Comparison of ENCODE assay signal across 8 cellular contexts in genomic region chr6:41901882-41902519, GRCh38. TPM values are rescaled to one million over a fixed set of nuclear protein-coding genes. Genes with fewer than 3 reads are reported as not detected.
A peak's percentile ranks its signal among the peaks of the same experiment; 100 is the strongest.
DNase-seq lines count a peak whose midpoint lies in the region; ATAC-seq, FAIRE-seq and TF ChIP-seq lines count a peak whose summit lies in the region.

No MANE protein-coding gene starts in this region.

- H3K36me3 ChIP-seq in endothelial cell of umbilical vein (ENCODE audit: control insufficient read depth in 2 of 2, extremely low read depth in 1 of 2, insufficient read depth in 2 of 2, low read length in 2 of 2), result peaks cover 4 to 11% of the 10 kb centered on the region in 2 experiments

- DNase-seq in HCEC 1CT (peak; percentile 34), endothelial cell of umbilical vein (ENCODE audit: low read depth, low spot score) (no peak), coronary artery (ENCODE audit: low spot score) (no peak)
- DNase-seq in activated CD4-positive, alpha-beta T cell treated with anti-CD3 and anti-CD28 coated beads for 4 hours, result peak; percentile 53 to 72
- DNase-seq in stimulated activated CD4-positive, alpha-beta T cell treated with anti-CD3 and anti-CD28 coated beads, Interleukin-4, amount 100 ng/mL, for 24 hours, result peak; percentile 67

- TF ChIP-seq CTCF in 22Rv1 (IDR thresholded peaks at IDR 0.05) (peak; percentile 52), endothelial cell of umbilical vein (IDR thresholded peaks at IDR 0.05; ENCODE audit: extremely low read depth in 1 of 2, insufficient read depth in 1 of 2, low read depth in 1 of 2, low read length in 2 of 2) (peak; percentile 19 to 30), coronary artery (IDR thresholded peaks at IDR 0.05) (no peak)

- no peaks in the 10 kb centered on the region for H4K20me1 ChIP-seq in endothelial cell of umbilical vein (replicated peaks; ENCODE audit: control insufficient read depth, extremely low read depth, insufficient read depth, low read length)

- H3K4me3 ChIP-seq in endothelial cell of umbilical vein (replicated peaks in 1 of 3; ENCODE audit: insufficient read depth in 1 of 3, low read depth in 1 of 3, low read length in 3 of 3) (no peak overlapping the region), coronary artery (no peak overlapping the region)

- no peaks in the 10 kb centered on the region for H3K79me2 ChIP-seq in endothelial cell of umbilical vein (ENCODE audit: control insufficient read depth, insufficient read depth, low read length)

- no peak for ATAC-seq in GM18498 (IDR thresholded peaks at IDR 0.05; ENCODE audit: unreplicated experiment)
- no peak for ATAC-seq in GM18873 (IDR thresholded peaks at IDR 0.05; ENCODE audit: low FRiP score, unreplicated experiment)

- dilution Hi-C loops in endothelial cell of umbilical vein (cut with MboI; ENCODE audit: extremely low pct_ligation_motif_present, low sequenced_read_pairs), result no loop called here

- FAIRE-seq in endothelial cell of umbilical vein (lab: Jason Lieb, UNC), result peak; percentile 26

- H3K4me2 ChIP-seq in endothelial cell of umbilical vein (ENCODE audit: insufficient read depth, low read length), result no peak overlapping the region

- CTCF ChIA-PET in endothelial cell of umbilical vein (lab: Charles Lee), result interaction anchor here (1.4 to 2.5 kb wide), 2 partner anchors 101 to 143 kb away, joined by 4 to 8 read pairs; no protein-coding TSS in a partner anchor

- H3K9me3 ChIP-seq in endothelial cell of umbilical vein (replicated peaks; ENCODE audit: control insufficient read depth, insufficient read depth, low read length), result no peaks in the 10 kb centered on the region

- no TSS peak for BruUV-seq in endothelial cell of umbilical vein (replicated peaks; lab: Mats Ljungman, UMichigan)

- H3K4me1 ChIP-seq in endothelial cell of umbilical vein (ENCODE audit: control insufficient read depth, extremely low read depth, insufficient read depth, low read length), result no peaks in the 10 kb centered on the region

- POLR2A ChIA-PET in endothelial cell of umbilical vein (lab: Charles Lee), result no interaction called here

- intact Hi-C loops in endothelial cell of umbilical vein (cut with micrococcal nuclease), result loop anchor here (1.0 to 2.0 kb wide), 2 partner anchors 15 to 142 kb away; no protein-coding TSS in a partner anchor

- H3K9ac ChIP-seq in endothelial cell of umbilical vein (replicated peaks; ENCODE audit: extremely low read depth, insufficient read depth, low read length), result no peak overlapping the region

- H2AFZ ChIP-seq in endothelial cell of umbilical vein (ENCODE audit: low read depth, low read length), result no peak overlapping the region

- H3K27ac ChIP-seq in 22Rv1 (no peak overlapping the region), endothelial cell of umbilical vein (ENCODE audit: insufficient read depth, low read depth, low read length) (no peak overlapping the region), coronary artery (no peak overlapping the region)

- H3K9me1 ChIP-seq in endothelial cell of umbilical vein (replicated peaks; ENCODE audit: control insufficient read depth, extremely low read depth, insufficient read depth, low read length), result no peaks in the 10 kb centered on the region

- no peak for TF ChIP-seq POLR2A in endothelial cell of umbilical vein (IDR thresholded peaks at IDR 0.05; ENCODE audit: low read depth, low read length)

- H3K27me3 ChIP-seq in endothelial cell of umbilical vein (ENCODE audit: control insufficient read depth in 2 of 2, insufficient read depth in 2 of 2, low read length in 2 of 2), result no peaks in the 10 kb centered on the region

TF ChIP-seq in endothelial cell of umbilical vein, 7 proteins besides CTCF, POLR2A, EP300 and RAD21:
- TF ChIP-seq JUN (IDR thresholded peaks at IDR 0.05; ENCODE audit: borderline replicate concordance, insufficient read depth, insufficient read length, low read depth) (no peak), MYC (IDR thresholded peaks at IDR 0.05; ENCODE audit: low read depth, low read length) (no peak), EZH2 (IDR thresholded peaks at IDR 0.05; ENCODE audit: borderline replicate concordance, low read depth, low read length, severe bottlenecking) (no peak), GATA2 (IDR thresholded peaks at IDR 0.05; ENCODE audit: insufficient read depth, insufficient read length, low read depth, low read length) (no peak), FOS (IDR thresholded peaks at IDR 0.05; ENCODE audit: borderline replicate concordance, insufficient read depth, low read length) (no peak), POLR2AphosphoS5 (IDR thresholded peaks at IDR 0.05; ENCODE audit: insufficient read depth, low read depth, low read length) (no peak)
- TF ChIP-seq, protein P1, sequence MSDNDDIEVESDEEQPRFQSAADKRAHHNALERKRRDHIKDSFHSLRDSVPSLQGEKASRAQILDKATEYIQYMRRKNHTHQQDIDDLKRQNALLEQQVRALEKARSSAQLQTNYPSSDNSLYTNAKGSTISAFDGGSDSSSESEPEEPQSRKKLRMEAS (IDR thresholded peaks at IDR 0.05; ENCODE audit: insufficient read depth, insufficient read length), result no peak
TF ChIP-seq in endothelial cell of umbilical vein: peak in this region for 0.

RNA-seq across cellular contexts. Expression of gene USP49, which starts 6.8 kb away (rescaled TPM):
- 4.1 and 4.5 TPM in 2 replicates for total RNA-seq in endothelial cell of umbilical vein
- polyA plus RNA-seq in endothelial cell of umbilical vein, result 2.1 and 2.4 TPM in 2 replicates
- polyA plus RNA-seq in endothelial cell of umbilical vein (2011; cell fraction: cytosol; rRNA removed), result 1.2 and 1.9 TPM in 2 replicates
- 10.6 and 11.7 TPM in 2 replicates for polyA plus RNA-seq in endothelial cell of umbilical vein (2011; cell fraction: nucleus; rRNA removed)
- polyA plus RNA-seq in endothelial cell of umbilical vein (2012), result 4.1 and 4.6 TPM in 2 replicates
- polyA minus RNA-seq in endothelial cell of umbilical vein, result 4.4 and 5.0 TPM in 2 replicates
- polyA minus RNA-seq in endothelial cell of umbilical vein (2011; cell fraction: cytosol; rRNA and poly(A)+ RNA removed), result 2.4 TPM
- polyA minus RNA-seq in endothelial cell of umbilical vein (2011; cell fraction: nucleus; rRNA and poly(A)+ RNA removed), result 7.1 and 9.0 TPM in 2 replicates

RNA-seq across cellular contexts. Expression of gene MED20, which starts 18.9 kb away (rescaled TPM):
- total RNA-seq in endothelial cell of umbilical vein, result 25.5 and 30.4 TPM in 2 replicates
- polyA plus RNA-seq in endothelial cell of umbilical vein, result 34.8 and 37.8 TPM in 2 replicates
- 34.4 and 35.1 TPM in 2 replicates for polyA plus RNA-seq in endothelial cell of umbilical vein (2011; cell fraction: cytosol; rRNA removed)
- 27.9 and 28.7 TPM in 2 replicates for polyA plus RNA-seq in endothelial cell of umbilical vein (2011; cell fraction: nucleus; rRNA removed)
- polyA plus RNA-seq in endothelial cell of umbilical vein (2012), result 30.1 and 36.2 TPM in 2 replicates
- 45.6 and 53.3 TPM in 2 replicates for polyA minus RNA-seq in endothelial cell of umbilical vein
- polyA minus RNA-seq in endothelial cell of umbilical vein (2011; cell fraction: cytosol; rRNA and poly(A)+ RNA removed), result 17.7 TPM
- polyA minus RNA-seq in endothelial cell of umbilical vein (2011; cell fraction: nucleus; rRNA and poly(A)+ RNA removed), result 18.3 and 27.9 TPM in 2 replicates

RNA-seq across cellular contexts. Expression of gene BYSL, which starts 19.3 kb away (rescaled TPM):
- total RNA-seq in endothelial cell of umbilical vein, result 41.8 and 45.7 TPM in 2 replicates
- polyA plus RNA-seq in endothelial cell of umbilical vein, result 32.9 and 33.1 TPM in 2 replicates
- 33.9 and 42.1 TPM in 2 replicates for polyA plus RNA-seq in endothelial cell of umbilical vein (2011; cell fraction: cytosol; rRNA removed)
- polyA plus RNA-seq in endothelial cell of umbilical vein (2011; cell fraction: nucleus; rRNA removed), result 45.7 and 60.4 TPM in 2 replicates
- 30.0 and 38.9 TPM in 2 replicates for polyA plus RNA-seq in endothelial cell of umbilical vein (2012)
- polyA minus RNA-seq in endothelial cell of umbilical vein, result 25.0 and 35.0 TPM in 2 replicates
- 36.4 TPM for polyA minus RNA-seq in endothelial cell of umbilical vein (2011; cell fraction: cytosol; rRNA and poly(A)+ RNA removed)
- 15.7 and 16.9 TPM in 2 replicates for polyA minus RNA-seq in endothelial cell of umbilical vein (2011; cell fraction: nucleus; rRNA and poly(A)+ RNA removed)

RNA-seq across cellular contexts. Expression of gene CCND3, which starts 39.6 kb away (rescaled TPM):
- total RNA-seq in endothelial cell of umbilical vein, result 87.5 and 96.7 TPM in 2 replicates
- polyA plus RNA-seq in endothelial cell of umbilical vein, result 97.0 and 98.7 TPM in 2 replicates
- polyA plus RNA-seq in endothelial cell of umbilical vein (2011; cell fraction: cytosol; rRNA removed), result 80.5 and 93.5 TPM in 2 replicates
- 53.2 and 56.7 TPM in 2 replicates for polyA plus RNA-seq in endothelial cell of umbilical vein (2011; cell fraction: nucleus; rRNA removed)
- polyA plus RNA-seq in endothelial cell of umbilical vein (2012), result 87.3 and 94.2 TPM in 2 replicates
- polyA minus RNA-seq in endothelial cell of umbilical vein, result 41.5 and 52.5 TPM in 2 replicates
- 48.2 TPM for polyA minus RNA-seq in endothelial cell of umbilical vein (2011; cell fraction: cytosol; rRNA and poly(A)+ RNA removed)
- polyA minus RNA-seq in endothelial cell of umbilical vein (2011; cell fraction: nucleus; rRNA and poly(A)+ RNA removed), result 24.4 and 25.3 TPM in 2 replicates

Comparison
In these comparisons a context has a peak if more than half of its experiments do, and no peak if none do; other contexts are left out.
1. DNase-seq: peak in HCEC 1CT (single experiment), activated CD4-positive, alpha-beta T cell treated with anti-CD3 and anti-CD28 coated beads for 4 hours (2 of 2) and stimulated activated CD4-positive, alpha-beta T cell treated with anti-CD3 and anti-CD28 coated beads, Interleukin-4, amount 100 ng/mL, for 24 hours (single experiment); none in endothelial cell of umbilical vein (single experiment) and coronary artery (single experiment).